ENCODE assay signal across 13 cellular contexts in the genomic region with DNA sequence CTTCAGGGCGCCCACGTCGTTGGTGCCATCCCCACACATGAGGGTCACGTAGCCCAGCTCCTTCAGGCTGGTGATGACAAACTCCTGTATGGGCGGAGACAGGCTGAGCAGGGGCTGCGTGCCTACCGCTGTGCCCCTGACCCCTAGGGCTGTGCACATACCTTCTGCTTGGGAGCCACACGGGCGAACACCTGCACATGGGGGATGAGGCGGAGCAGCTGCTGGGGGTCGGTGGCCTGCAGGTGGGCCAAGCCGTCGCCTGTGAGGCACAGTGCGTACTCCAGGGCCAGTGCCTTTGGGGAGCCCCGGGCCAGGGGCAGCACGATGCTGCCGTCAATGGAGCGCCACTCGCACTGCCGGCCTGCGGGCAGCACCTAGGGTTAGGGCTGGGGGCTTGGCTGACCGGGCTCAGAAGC. TPM values are rescaled to one million over a fixed set of nuclear protein-coding genes. Genes with fewer than 3 reads are reported as not detected.
DNase-seq lines count a peak whose midpoint lies in the region; ATAC-seq, FAIRE-seq and TF ChIP-seq lines count a peak whose summit lies in the region.
"Had no signal": no experiment of that assay in that cellular context is flagged by ENCODE, and none has a peak within 500 bp of the region (broad histone marks: within the 10 kb centered on the region; RNA-seq: fewer than 3 reads in every experiment).

No MANE protein-coding gene starts in this region.

- TF ChIP-seq CTCF in MCF 10A (IDR thresholded peaks at IDR 0.05; ENCODE audit: unreplicated experiment) (no peak), breast epithelium (IDR thresholded peaks at IDR 0.05) (no peak), K562 (IDR thresholded peaks at IDR 0.05 in 2 of 3, conservative IDR thresholded peaks at IDR 0.05 in 1 of 3; ENCODE audit: insufficient read depth in 2 of 3, low read depth in 1 of 3, low read length in 3 of 3) (no peak)

- intact Hi-C loops in MCF 10A (cut with micrococcal nuclease) (no loop called here), breast epithelium (cut with DNase I; ENCODE audit: low total_unique reads) (loop anchor here (5.0 kb wide), 1 partner anchor 117 kb away; no protein-coding TSS in a partner anchor), K562 (cut with micrococcal nuclease) (no loop called here)

- no peak overlapping the region for H3K4me3 ChIP-seq in breast epithelium
- H3K4me3 ChIP-seq in H7 (ENCODE audit: insufficient read depth, low read depth, low read length) = no peak overlapping the region
- H3K4me3 ChIP-seq in K562 = no peak overlapping the region

- no peaks in the 10 kb centered on the region for H3K4me1 ChIP-seq in breast epithelium
- peaks cover 0 to 5% of the 10 kb centered on the region in 2 experiments; a peak in 1 of 5 replicates for H3K4me1 ChIP-seq in K562 (replicated peaks in 1 of 2; ENCODE audit: control insufficient read depth in 2 of 2, insufficient read depth in 2 of 2, low read length in 2 of 2)

- TF ChIP-seq POLR2A in breast epithelium (IDR thresholded peaks at IDR 0.05) (no peak), K562 (conservative IDR thresholded peaks at IDR 0.05) (no peak)

- TF ChIP-seq EP300 in K562 (IDR thresholded peaks at IDR 0.05; ENCODE audit: low read length) = no peak

- H3K36me3 Mint-ChIP-seq in MCF 10A (ENCODE audit: insufficient read depth, unreplicated experiment) = peaks cover 50% of the 10 kb centered on the region
- peaks cover 56 to 67% of the 10 kb centered on the region in 2 donors for H3K36me3 Mint-ChIP-seq in stimulated activated naive B cell treated with anti-CD40 and anti-IgM and Interleukin-4, amounts not matched to agents 10 μg/mL and 1 μg/mL and 100 μg/mL, for 72 hours

- DNase-seq in MCF 10A (ENCODE audit: unreplicated experiment) (no peak), breast epithelium (ENCODE audit: low spot score in 2 of 2) (no peak), H7 (peak; percentile 41), K562 (ENCODE audit: extremely low read depth in 1 of 4, low spot score in 3 of 4) (no peak), DMS79 treated with DMSO at 0.1 percent for 48 hours (lab: John Stamatoyannopoulos, UW) (no peak)
- no peak for DNase-seq in stimulated activated naive B cell treated with anti-CD40 and anti-IgM and Interleukin-4, amounts not matched to agents 10 μg/mL and 1 μg/mL and 100 μg/mL, for 72 hours
- DNase-seq: AML-193; CD4-positive, alpha-beta T cell; NCI-H345; NCI-H526 treated with DMSO at 0.1 percent for 48 hours; PC-3 had no signal

- POLR2A ChIA-PET in MCF 10A (lab: Yijun Ruan, JAX) = interaction anchor here (0.7 to 1.1 kb wide), 2 partner anchors 14 to 247 kb away, joined by 3 read pairs; partner anchors contain the start of gene ATP13A1
- POLR2A ChIA-PET in K562 (lab: Yijun Ruan, JAX) = interaction anchor here (5.6 kb wide), 1 partner anchor 12 kb away, joined by 40 read pairs; the partner anchor contains the start of gene ATP13A1

- H3K9me1 ChIP-seq in K562 (ENCODE audit: control insufficient read depth, insufficient read depth, low read length) = no peaks in the 10 kb centered on the region

- H3K9me3 ChIP-seq in breast epithelium = no peaks in the 10 kb centered on the region
- H3K9me3 ChIP-seq in K562 (replicated peaks; ENCODE audit: control insufficient read depth, insufficient read depth, low read depth, low read length) = no peaks in the 10 kb centered on the region

- CTCF ChIA-PET in MCF 10A (lab: Yijun Ruan, JAX) = interaction anchor here (1.4 to 8.4 kb wide), 3 partner anchors 94 to 118 kb away, joined by 3 to 55 read pairs (median 5); partner anchors contain the start of gene YJEFN3
- CTCF ChIA-PET in K562 (lab: Yijun Ruan, JAX; ENCODE audit: low intra/inter-chr PET ratio) = no interaction called here

- H3K4me2 ChIP-seq in K562 (ENCODE audit: insufficient read depth, low read length) = no peak overlapping the region

- H2AFZ ChIP-seq in K562 (ENCODE audit: low read depth, low read length) = no peak overlapping the region

- H3K79me2 ChIP-seq in K562 (ENCODE audit: control insufficient read depth, insufficient read depth, low read length) = no peaks in the 10 kb centered on the region

- TF ChIP-seq RAD21 in K562 (CRISPR knock-in tag; conservative IDR thresholded peaks at IDR 0.05 in 1 of 2, IDR thresholded peaks at IDR 0.05 in 1 of 2) = no peak

- no peaks in the 10 kb centered on the region for H3K27me3 Mint-ChIP-seq in MCF 10A (ENCODE audit: insufficient read depth, unreplicated experiment)
- no peaks in the 10 kb centered on the region for H3K27me3 Mint-ChIP-seq in stimulated activated naive B cell treated with anti-CD40 and anti-IgM and Interleukin-4, amounts not matched to agents 10 μg/mL and 1 μg/mL and 100 μg/mL, for 72 hours
- H3K27me3 Mint-ChIP-seq: CD4-positive, alpha-beta T cell had no signal

- H3K27me3 ChIP-seq in breast epithelium (no peaks in the 10 kb centered on the region), H7 (ENCODE audit: control insufficient read depth, insufficient read depth, low read length) (no peaks in the 10 kb centered on the region), K562 (ENCODE audit: control insufficient read depth in 2 of 2, insufficient read depth in 2 of 2, low read length in 2 of 2) (no peaks in the 10 kb centered on the region)

- H3K4me1 Mint-ChIP-seq in MCF 10A (ENCODE audit: insufficient read depth, unreplicated experiment) = no peaks in the 10 kb centered on the region
- H3K4me1 Mint-ChIP-seq in stimulated activated naive B cell treated with anti-CD40 and anti-IgM and Interleukin-4, amounts not matched to agents 10 μg/mL and 1 μg/mL and 100 μg/mL, for 72 hours = peaks cover 5 to 12% of the 10 kb centered on the region in 2 donors

- no peak overlapping the region for H3K4me3 Mint-ChIP-seq in MCF 10A (ENCODE audit: unreplicated experiment)
- no peak overlapping the region for H3K4me3 Mint-ChIP-seq in stimulated activated naive B cell treated with anti-CD40 and anti-IgM and Interleukin-4, amounts not matched to agents 10 μg/mL and 1 μg/mL and 100 μg/mL, for 72 hours
- H3K4me3 Mint-ChIP-seq: CD4-positive, alpha-beta T cell had no signal

- H3K36me3 ChIP-seq in breast epithelium (peaks cover 21% of the 10 kb centered on the region), H7 (replicated peaks; ENCODE audit: control insufficient read depth, insufficient read depth, low read length) (peaks cover 62% of the 10 kb centered on the region), K562 (ENCODE audit: control insufficient read depth, insufficient read depth, low read length) (peaks cover 92% of the 10 kb centered on the region; the same call in 2 of the 3 replicates)

- ATAC-seq in K562 = no peak
- ATAC-seq in stimulated activated naive B cell treated with anti-CD40 and anti-IgM and Interleukin-4, amounts not matched to agents 10 μg/mL and 1 μg/mL and 100 μg/mL, for 72 hours (replicated peaks) = no peak
- no peak for ATAC-seq in GM21825 (IDR thresholded peaks at IDR 0.05; ENCODE audit: unreplicated experiment)
- ATAC-seq: PC-3 had no signal

- H3K27ac ChIP-seq in breast epithelium (no peak overlapping the region), K562 (ENCODE audit: extremely low read depth, low read depth, low read length) (no peak overlapping the region)

- no peaks in the 10 kb centered on the region for H3K9me3 Mint-ChIP-seq in MCF 10A (ENCODE audit: unreplicated experiment)
- H3K9me3 Mint-ChIP-seq in stimulated activated naive B cell treated with anti-CD40 and anti-IgM and Interleukin-4, amounts not matched to agents 10 μg/mL and 1 μg/mL and 100 μg/mL, for 72 hours = no peaks in the 10 kb centered on the region
- H3K9me3 Mint-ChIP-seq: CD4-positive, alpha-beta T cell had no signal

- H3K27ac Mint-ChIP-seq in MCF 10A (ENCODE audit: low read depth, unreplicated experiment) = peak overlapping the region; percentile 74
- H3K27ac Mint-ChIP-seq in stimulated activated naive B cell treated with anti-CD40 and anti-IgM and Interleukin-4, amounts not matched to agents 10 μg/mL and 1 μg/mL and 100 μg/mL, for 72 hours = peak overlapping the region; percentile 78
- H3K27ac Mint-ChIP-seq: CD4-positive, alpha-beta T cell had no signal

- 92% methylated on average over 13 of the region's 22 CpGs for WGBS in K562 (ENCODE audit: insufficient coverage, low coverage, missing lambda C conversion rate)

- no TSS peak for BruUV-seq in MCF 10A (replicated peaks; lab: Mats Ljungman, UMichigan)
- no TSS peak for BruUV-seq in K562 (replicated peaks; lab: Mats Ljungman, UMichigan)

- in situ Hi-C loops in K562 (cut with MboI) = loop anchor here (25.0 kb wide), 1 partner anchor 112 kb away; the partner anchor contains the start of genes CILP2 and YJEFN3

- no peak for FAIRE-seq in K562 (lab: Jason Lieb, UNC)
- FAIRE-seq: H54 had no signal

- H3K9ac ChIP-seq in K562 (ENCODE audit: insufficient read depth in 1 of 2, low read depth in 2 of 2, low read length in 2 of 2) = no peak overlapping the region

- H4K20me1 ChIP-seq in K562 (replicated peaks; ENCODE audit: control insufficient read depth, insufficient read depth, low read length) = no peaks in the 10 kb centered on the region

RNA-seq across cellular contexts. Expression of gene GMIP, which starts 6.1 kb away (rescaled TPM):
- total RNA-seq in MCF 10A (2022) (9.1 and 10.1 TPM in 2 replicates), breast epithelium (10 to 100 TPM in 1 of 3 donors, 1 to 10 TPM in 2; 7.9 to 10.4 (median 8.5) TPM), K562 (2014; rRNA removed) (9.9 and 12.6 TPM in 2 replicates), K562 (2014; rRNA removed; fragmentation: Illumina TruSeq; extraction: Trizol) (2.2 and 3.9 TPM in 2 replicates), K562 (2015; rRNA removed; fragmentation: Illumina TruSeq; extraction: Trizol) (3.2 and 3.3 TPM in 2 replicates), K562 (2021) (13.5 and 15.8 TPM in 2 replicates)
- total RNA-seq in H7 (2014; rRNA removed; shearing (Covaris generic)) = 6.6 and 6.7 TPM in 2 replicates
- total RNA-seq in K562 (2011; cell fraction: chromatin; rRNA removed; ENCODE audit: low replicate concordance) = 36.6 and 78.6 TPM in 2 replicates
- 26.7 and 27.8 TPM in 2 replicates for total RNA-seq in K562 (2011; cell fraction: nucleolus; rRNA removed)
- 17.3 and 24.6 TPM in 2 replicates for total RNA-seq in K562 (2011; cell fraction: nucleoplasm; rRNA removed)
- polyA plus RNA-seq in K562 (2011; rRNA removed) (2.9 and 5.1 TPM in 2 replicates), K562 (2014; fragmentation: Illumina TruSeq; extraction: Trizol) (5.4 and 6.3 TPM in 2 replicates), K562 (2014; fragmentation: Nextera tagmentation; extraction: Ambion mirVana) (under 1 TPM; 0.14 to 0.38 TPM), K562 (2014; rRNA removed) (6.8 and 12.5 TPM in 2 replicates)
- 2.3 and 3.5 TPM in 2 replicates for polyA plus RNA-seq in K562 (2011; cell fraction: cytosol; rRNA removed)
- 27.3 and 36.6 TPM in 2 replicates for polyA plus RNA-seq in K562 (2011; cell fraction: nucleus; rRNA removed)
- 8.7 and 16.6 TPM in 2 replicates for polyA plus RNA-seq in K562 (2012)
- polyA minus RNA-seq in K562 (2011; rRNA and poly(A)+ RNA removed) = 5.1 and 5.4 TPM in 2 replicates
- polyA minus RNA-seq in K562 (2011; cell fraction: cytosol; rRNA and poly(A)+ RNA removed) = 3.7 and 6.4 TPM in 2 replicates
- 6.6 and 8.1 TPM in 2 replicates for polyA minus RNA-seq in K562 (2011; cell fraction: nucleus; rRNA and poly(A)+ RNA removed)

RNA-seq across cellular contexts. Expression of gene ATP13A1, which starts 13.9 kb away (rescaled TPM):
- total RNA-seq in MCF 10A (2022) (63.9 and 67.2 TPM in 2 replicates), breast epithelium (100 to 1,000 TPM; 155 to 222 (median 189) TPM), K562 (2014; rRNA removed) (32.5 and 41.6 TPM in 2 replicates), K562 (2014; rRNA removed; fragmentation: Illumina TruSeq; extraction: Trizol) (20.1 and 21.6 TPM in 2 replicates), K562 (2015; rRNA removed; fragmentation: Illumina TruSeq; extraction: Trizol) (19.6 and 21.8 TPM in 2 replicates), K562 (2021) (68.0 and 83.8 TPM in 2 replicates)
- 36.2 and 40.6 TPM in 2 replicates for total RNA-seq in H7 (2014; rRNA removed; shearing (Covaris generic))
- total RNA-seq in K562 (2011; cell fraction: chromatin; rRNA removed; ENCODE audit: low replicate concordance) = 206 and 610 TPM in 2 replicates
- 371 and 377 TPM in 2 replicates for total RNA-seq in K562 (2011; cell fraction: nucleolus; rRNA removed)
- 207 and 218 TPM in 2 replicates for total RNA-seq in K562 (2011; cell fraction: nucleoplasm; rRNA removed)
- polyA plus RNA-seq in K562 (2011; rRNA removed) (23.1 and 45.6 TPM in 2 replicates), K562 (2014; fragmentation: Illumina TruSeq; extraction: Trizol) (27.9 and 46.9 TPM in 2 replicates), K562 (2014; fragmentation: Nextera tagmentation; extraction: Ambion mirVana) (1 to 10 TPM in 1 of 2 experiments, under 1 TPM in 1; 0.90 to 1.8 TPM), K562 (2014; rRNA removed) (49.2 and 58.9 TPM in 2 replicates)
- 27.8 and 39.0 TPM in 2 replicates for polyA plus RNA-seq in K562 (2011; cell fraction: cytosol; rRNA removed)
- polyA plus RNA-seq in K562 (2011; cell fraction: nucleus; rRNA removed) = 418 and 536 TPM in 2 replicates
- polyA plus RNA-seq in K562 (2012) = 43.7 and 80.1 TPM in 2 replicates
- 35.7 and 39.3 TPM in 2 replicates for polyA minus RNA-seq in K562 (2011; rRNA and poly(A)+ RNA removed)
- polyA minus RNA-seq in K562 (2011; cell fraction: cytosol; rRNA and poly(A)+ RNA removed) = 32.4 and 39.3 TPM in 2 replicates
- 107 and 134 TPM in 2 replicates for polyA minus RNA-seq in K562 (2011; cell fraction: nucleus; rRNA and poly(A)+ RNA removed)

RNA-seq across cellular contexts. Expression of gene ZNF101, which starts 19.1 kb away (rescaled TPM):
- total RNA-seq in MCF 10A (2022) = 8.6 and 9.2 TPM in 2 replicates
- 10 to 100 TPM in 2 of 3 donors, 1 to 10 TPM in 1; 4.8 to 32.8 (median 16.7) TPM for total RNA-seq in breast epithelium
- total RNA-seq in H7 (2014; rRNA removed; shearing (Covaris generic)) = 24.1 and 24.9 TPM in 2 replicates
- 25.4 and 44.7 TPM in 2 replicates for total RNA-seq in K562 (2011; cell fraction: chromatin; rRNA removed; ENCODE audit: low replicate concordance)
- 19.6 and 22.2 TPM in 2 replicates for total RNA-seq in K562 (2011; cell fraction: nucleolus; rRNA removed)
- total RNA-seq in K562 (2011; cell fraction: nucleoplasm; rRNA removed) = 33.1 and 41.5 TPM in 2 replicates
- total RNA-seq in K562 (2014; rRNA removed) = 9.5 and 10.6 TPM in 2 replicates
- 19.3 and 19.8 TPM in 2 replicates for total RNA-seq in K562 (2014; rRNA removed; fragmentation: Illumina TruSeq; extraction: Trizol)
- total RNA-seq in K562 (2015; rRNA removed; fragmentation: Illumina TruSeq; extraction: Trizol) = 14.6 and 14.7 TPM in 2 replicates
- 13.1 and 17.5 TPM in 2 replicates for total RNA-seq in K562 (2021)
- 14.9 and 20.3 TPM in 2 replicates for polyA plus RNA-seq in K562 (2011; rRNA removed)
- polyA plus RNA-seq in K562 (2011; cell fraction: cytosol; rRNA removed) = 4.6 and 7.6 TPM in 2 replicates
- polyA plus RNA-seq in K562 (2011; cell fraction: nucleus; rRNA removed) = 6.4 and 7.7 TPM in 2 replicates
- 7.0 and 7.5 TPM in 2 replicates for polyA plus RNA-seq in K562 (2012)
- 10.6 and 11.1 TPM in 2 replicates for polyA plus RNA-seq in K562 (2014; fragmentation: Illumina TruSeq; extraction: Trizol)
- polyA plus RNA-seq in K562 (2014; fragmentation: Nextera tagmentation; extraction: Ambion mirVana) = 10 to 100 TPM in 1 of 2 experiments, 1 to 10 TPM in 1; 9.6 to 11.8 TPM
- polyA plus RNA-seq in K562 (2014; rRNA removed) = 8.6 and 12.4 TPM in 2 replicates
- 28.3 and 34.7 TPM in 2 replicates for polyA minus RNA-seq in K562 (2011; rRNA and poly(A)+ RNA removed)
- polyA minus RNA-seq in K562 (2011; cell fraction: cytosol; rRNA and poly(A)+ RNA removed) = 7.5 and 7.6 TPM in 2 replicates
- 4.4 and 9.1 TPM in 2 replicates for polyA minus RNA-seq in K562 (2011; cell fraction: nucleus; rRNA and poly(A)+ RNA removed)

RNA-seq across cellular contexts. Expression of gene LPAR2, which starts 21.6 kb away (rescaled TPM):
- total RNA-seq in MCF 10A (2022) = 15.5 and 17.4 TPM in 2 replicates
- total RNA-seq in breast epithelium = 10 to 100 TPM in 2 of 3 donors, 1 to 10 TPM in 1; 3.2 to 17.1 (median 16.4) TPM
- total RNA-seq in H7 (2014; rRNA removed; shearing (Covaris generic)) = 44.0 and 45.0 TPM in 2 replicates
- total RNA-seq in K562 (2011; cell fraction: chromatin; rRNA removed; ENCODE audit: low replicate concordance) = 44.7 and 88.0 TPM in 2 replicates
- total RNA-seq in K562 (2011; cell fraction: nucleolus; rRNA removed) = 27.1 and 27.2 TPM in 2 replicates
- 34.0 and 49.1 TPM in 2 replicates for total RNA-seq in K562 (2011; cell fraction: nucleoplasm; rRNA removed)
- total RNA-seq in K562 (2014; rRNA removed) = 2.3 and 3.3 TPM in 2 replicates
- 1.8 and 1.9 TPM in 2 replicates for total RNA-seq in K562 (2014; rRNA removed; fragmentation: Illumina TruSeq; extraction: Trizol)
- total RNA-seq in K562 (2015; rRNA removed; fragmentation: Illumina TruSeq; extraction: Trizol) = 4.0 and 4.4 TPM in 2 replicates
- 7.0 and 10.3 TPM in 2 replicates for total RNA-seq in K562 (2021)
- polyA plus RNA-seq in K562 (2011; rRNA removed) = 4.4 and 9.4 TPM in 2 replicates
- polyA plus RNA-seq in K562 (2011; cell fraction: cytosol; rRNA removed) = 7.7 and 7.9 TPM in 2 replicates
- 76.8 and 108 TPM in 2 replicates for polyA plus RNA-seq in K562 (2011; cell fraction: nucleus; rRNA removed)
- polyA plus RNA-seq in K562 (2012) = 9.5 and 18.9 TPM in 2 replicates
- 6.5 and 7.8 TPM in 2 replicates for polyA plus RNA-seq in K562 (2014; fragmentation: Illumina TruSeq; extraction: Trizol)
- under 1 TPM; 0.63 TPM for polyA plus RNA-seq in K562 (2014; fragmentation: Nextera tagmentation; extraction: Ambion mirVana)
- polyA plus RNA-seq in K562 (2014; rRNA removed) = 8.1 and 13.8 TPM in 2 replicates
- 2.7 and 3.6 TPM in 2 replicates for polyA minus RNA-seq in K562 (2011; rRNA and poly(A)+ RNA removed)
- 1.6 and 2.5 TPM in 2 replicates for polyA minus RNA-seq in K562 (2011; cell fraction: cytosol; rRNA and poly(A)+ RNA removed)
- polyA minus RNA-seq in K562 (2011; cell fraction: nucleus; rRNA and poly(A)+ RNA removed) = 6.6 and 7.2 TPM in 2 replicates

RNA-seq across cellular contexts. Expression of gene PBX4, which starts 31.1 kb away (rescaled TPM):
- 0.30 TPM in 1 of 2 replicates, not detected in the other for total RNA-seq in MCF 10A (2022)
- 1 to 10 TPM; 3.4 to 5.9 (median 5.6) TPM for total RNA-seq in breast epithelium
- 0.94 and 2.7 TPM in 2 replicates for total RNA-seq in H7 (2014; rRNA removed; shearing (Covaris generic))
- 4.4 and 8.4 TPM in 2 replicates for total RNA-seq in K562 (2011; cell fraction: chromatin; rRNA removed; ENCODE audit: low replicate concordance)
- 4.8 and 5.3 TPM in 2 replicates for total RNA-seq in K562 (2011; cell fraction: nucleolus; rRNA removed)
- total RNA-seq in K562 (2011; cell fraction: nucleoplasm; rRNA removed) = 3.2 and 4.2 TPM in 2 replicates
- total RNA-seq in K562 (2014; rRNA removed) = 1.2 and 2.2 TPM in 2 replicates
- total RNA-seq in K562 (2014; rRNA removed; fragmentation: Illumina TruSeq; extraction: Trizol) = 0.73 and 0.86 TPM in 2 replicates
- 2.0 and 2.1 TPM in 2 replicates for total RNA-seq in K562 (2015; rRNA removed; fragmentation: Illumina TruSeq; extraction: Trizol)
- 2.0 and 2.1 TPM in 2 replicates for total RNA-seq in K562 (2021)
- polyA plus RNA-seq in K562 (2011; rRNA removed) = 2.7 and 3.1 TPM in 2 replicates
- 2.3 and 3.1 TPM in 2 replicates for polyA plus RNA-seq in K562 (2011; cell fraction: cytosol; rRNA removed)
- polyA plus RNA-seq in K562 (2011; cell fraction: nucleus; rRNA removed) = 5.2 and 12.2 TPM in 2 replicates
- polyA plus RNA-seq in K562 (2012) = 2.0 and 4.6 TPM in 2 replicates
- polyA plus RNA-seq in K562 (2014; fragmentation: Illumina TruSeq; extraction: Trizol) = 0.92 and 2.5 TPM in 2 replicates
- polyA plus RNA-seq in K562 (2014; fragmentation: Nextera tagmentation; extraction: Ambion mirVana) = under 1 TPM in 1 of 2 experiments, not detected in 1; 0.11 TPM
- polyA plus RNA-seq in K562 (2014; rRNA removed) = 3.8 and 5.9 TPM in 2 replicates
- 0.98 and 1.0 TPM in 2 replicates for polyA minus RNA-seq in K562 (2011; rRNA and poly(A)+ RNA removed)
- 1.8 TPM in 1 of 2 replicates, not detected in the other for polyA minus RNA-seq in K562 (2011; cell fraction: cytosol; rRNA and poly(A)+ RNA removed)
- 3.2 and 3.4 TPM in 2 replicates for polyA minus RNA-seq in K562 (2011; cell fraction: nucleus; rRNA and poly(A)+ RNA removed)
